Comparison of ENCODE assay signal across 8 cellular contexts in genomic region chr2:24918326-24919099, GRCh38. TPM values are rescaled to one million over a fixed set of nuclear protein-coding genes. Genes with fewer than 3 reads are reported as not detected.
DNase-seq lines count a peak whose midpoint lies in the region; ATAC-seq, FAIRE-seq and TF ChIP-seq lines count a peak whose summit lies in the region.

No MANE protein-coding gene starts in this region.

- H3K4me3 ChIP-seq in ACC112 (ENCODE audit: low read depth, low read length), result peak overlapping the region; percentile 86
- H3K4me3 ChIP-seq in HUES6 (ENCODE audit: low read depth, low read length), result peak overlapping the region; percentile 61
- H3K4me3 ChIP-seq in bronchial epithelial cell (ENCODE audit: low read depth, low read length), result peak overlapping the region; percentile 54

- no peak overlapping the region for H3K27ac Mint-ChIP-seq in naive B cell

- TF ChIP-seq CTCF in bronchial epithelial cell (IDR thresholded peaks at IDR 0.05; ENCODE audit: insufficient read depth, low read length, severe bottlenecking), result no peak

- no peaks in the 10 kb centered on the region for H3K9me3 Mint-ChIP-seq in naive B cell

- H3K9ac ChIP-seq in HUES6 (ENCODE audit: low read length), result no peak overlapping the region

- peak overlapping the region; percentile 75 to 90 (median 86) for H3K4me3 Mint-ChIP-seq in naive B cell

- ATAC-seq in naive B cell (ENCODE audit: low read depth in 2 of 2), result no peak
- ATAC-seq in HG02623 (IDR thresholded peaks at IDR 0.05; ENCODE audit: unreplicated experiment), result no peak

- H3K36me3 ChIP-seq in ACC112 (ENCODE audit: insufficient read depth, low read length) (no peaks in the 10 kb centered on the region), HUES6 (ENCODE audit: control insufficient read depth, insufficient read depth, low read length) (peaks cover 9% of the 10 kb centered on the region; the same call in 1 of the 2 replicates), bronchial epithelial cell (ENCODE audit: control insufficient read depth, insufficient read depth, low read length) (peaks cover 11% of the 10 kb centered on the region)

- peaks cover under 1% of the 10 kb centered on the region for H3K79me2 ChIP-seq in ACC112 (ENCODE audit: control insufficient read depth, insufficient read depth, low read length, unreplicated experiment)

- no peaks in the 10 kb centered on the region for H3K9me3 ChIP-seq in HUES6 (ENCODE audit: control insufficient read depth, insufficient read depth, low read depth, low read length)

- H3K36me3 Mint-ChIP-seq in naive B cell, result no peaks in the 10 kb centered on the region

- H2AFZ ChIP-seq in ACC112 (ENCODE audit: low read length, unreplicated experiment), result peak overlapping the region; percentile 74

- peaks cover 0 to 8% (median 2%) of the 10 kb centered on the region in 3 donors for H3K27me3 Mint-ChIP-seq in naive B cell

- no peak overlapping the region for H3K27ac ChIP-seq in ACC112 (ENCODE audit: low read depth, low read length)
- no peak overlapping the region for H3K27ac ChIP-seq in HUES6 (ENCODE audit: low read depth, low read length)

- DNase-seq in bronchial epithelial cell (ENCODE audit: low read depth) (no peak), naive B cell (no peak), DMS114 treated with DMSO at 0.1 percent for 48 hours (lab: John Stamatoyannopoulos, UW; ENCODE audit: unreplicated experiment) (no peak), NCI-H1048 (lab: John Stamatoyannopoulos, UW) (no peak)
- DNase-seq in activated CD8-positive, alpha-beta memory T cell treated with anti-CD3 and anti-CD28 coated beads, Interleukin-2, amount 50 U/mL, for 4 hours, result no peak

- H3K27me3 ChIP-seq in ACC112 (ENCODE audit: insufficient read depth, low read length) (no peaks in the 10 kb centered on the region), HUES6 (ENCODE audit: control insufficient read depth, insufficient read depth, low read length) (peaks cover 11% of the 10 kb centered on the region; the same call in 1 of the 2 replicates), bronchial epithelial cell (ENCODE audit: control insufficient read depth, insufficient read depth, low read length) (no peaks in the 10 kb centered on the region)

- no peak for FAIRE-seq in bronchial epithelial cell (lab: Jason Lieb, UNC)

- H3K4me1 Mint-ChIP-seq in naive B cell, result peaks cover 10 to 13% (median 11%) of the 10 kb centered on the region in 3 donors

- H3K4me1 ChIP-seq in ACC112 (ENCODE audit: control insufficient read depth, insufficient read depth, low read length, unreplicated experiment) (peaks cover 12% of the 10 kb centered on the region), HUES6 (ENCODE audit: control insufficient read depth, insufficient read depth, low read length) (peaks cover 12% of the 10 kb centered on the region; the same call in 1 of the 2 replicates)

RNA-seq across cellular contexts. Expression of gene ADCY3, which starts 1.5 kb away (rescaled TPM):
- total RNA-seq in bronchial epithelial cell, result 31.1 and 36.0 TPM in 2 replicates
- 10 to 100 TPM; 13.3 to 29.8 (median 20.7) TPM for polyA plus RNA-seq in naive B cell (ENCODE audit: low read depth in 6 of 6)

RNA-seq across cellular contexts. Expression of gene DNAJC27, which starts 53.2 kb away (rescaled TPM):
- total RNA-seq in bronchial epithelial cell, result 5.3 and 7.2 TPM in 2 replicates
- 1 to 10 TPM in 5 of 6 donors, not detected in 1; 5.0 to 8.0 (median 5.3) TPM for polyA plus RNA-seq in naive B cell (ENCODE audit: low read depth in 6 of 6)
